In the genomic region with DNA sequence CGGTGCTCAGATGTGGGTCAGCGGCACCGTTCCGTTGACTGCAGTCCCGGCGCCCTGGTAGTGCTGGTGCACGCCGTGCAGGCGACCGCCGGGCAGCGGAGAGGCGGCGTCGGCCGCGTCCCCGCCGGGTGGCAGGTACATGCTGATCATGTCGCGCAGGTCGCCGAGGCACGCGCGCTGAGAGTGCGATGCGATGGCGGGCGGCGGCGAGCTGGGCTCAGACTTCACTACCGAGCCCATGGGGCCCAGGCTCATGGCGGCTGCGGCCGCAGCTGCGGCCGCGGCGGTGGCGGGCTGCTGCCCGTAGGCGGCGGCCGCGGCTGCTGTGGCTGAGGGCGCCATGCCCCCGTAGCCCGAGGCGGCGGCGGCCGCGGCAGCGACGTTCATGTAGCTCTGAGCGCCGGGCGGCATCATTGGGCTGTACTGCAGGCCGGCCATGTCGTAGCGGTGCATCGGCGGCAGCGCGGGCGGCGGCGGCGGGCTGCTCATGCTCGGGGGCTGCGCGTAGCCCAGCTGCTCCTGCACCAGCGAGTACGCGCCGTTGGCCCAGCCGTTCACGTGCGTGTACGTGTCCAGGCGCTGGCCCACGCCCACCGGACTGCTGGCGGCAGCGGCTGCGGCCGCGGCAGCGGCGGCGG, we compare ENCODE assay signal across 13 cellular contexts. TPM values are rescaled to one million over a fixed set of nuclear protein-coding genes. Genes with fewer than 3 reads are reported as not detected.
DNase-seq lines count a peak whose midpoint lies in the region; ATAC-seq and TF ChIP-seq lines count a peak whose summit lies in the region.
"Had no signal": no experiment of that assay in that cellular context is flagged by ENCODE, and none has a peak within 500 bp of the region (broad histone marks: within the 10 kb centered on the region; RNA-seq: fewer than 3 reads in every experiment).

No MANE protein-coding gene starts in this region.

- in situ Hi-C loops in Caki2 (cut with HindIII; ENCODE audit: low pct_unique_long_range_greater_than_20kb, low sequenced_read_pairs): no loop called here

- H2AFZ ChIP-seq in PC-3 (ENCODE audit: low read length) (no peak overlapping the region), parathyroid adenoma (no peak overlapping the region)

- POLR2A ChIA-PET in PC-3 (lab: Charles Lee; ENCODE audit: unreplicated experiment): no interaction called here

- WGBS in gastroesophageal sphincter (ENCODE audit: low coverage in 1 of 2), 2 donors: no CpG with 5 or more reads among the region's 92 CpGs

- no peak overlapping the region for H3K9ac ChIP-seq in PC-3 (ENCODE audit: low read length)
- no peak overlapping the region for H3K9ac ChIP-seq in parathyroid adenoma
- H3K9ac ChIP-seq: KMS-11 had no signal

- no peaks in the 10 kb centered on the region for H4K20me1 ChIP-seq in PC-3 (ENCODE audit: low read length)

- H3K4me2 ChIP-seq in PC-3 (ENCODE audit: low read length) (peak overlapping the region; percentile 46; the same call in 1 of the 2 replicates), parathyroid adenoma (ENCODE audit: low read length) (peak overlapping the region; percentile 42)
- H3K4me2 ChIP-seq: KMS-11 had no signal

- H3K79me2 ChIP-seq in PC-3 (ENCODE audit: low read length) (no peaks in the 10 kb centered on the region), parathyroid adenoma (no peaks in the 10 kb centered on the region)

- no peaks in the 10 kb centered on the region for H3K36me3 ChIP-seq in PC-3 (ENCODE audit: low read depth, low read length)
- no peaks in the 10 kb centered on the region for H3K36me3 ChIP-seq in gastroesophageal sphincter
- no peaks in the 10 kb centered on the region for H3K36me3 ChIP-seq in parathyroid adenoma (ENCODE audit: control insufficient read depth, insufficient read depth, low read length)

- no TSS peak for BruUV-seq in PC-3 (replicated peaks; lab: Mats Ljungman, UMichigan)

- CTCF ChIA-PET in PC-3 (lab: Charles Lee): no interaction called here

- H3K4me1 ChIP-seq in PC-3 (ENCODE audit: insufficient read depth, low read length) (peaks cover 16% of the 10 kb centered on the region), gastroesophageal sphincter (peaks cover 0 to 50% (median 0%) of the 10 kb centered on the region in 3 donors), parathyroid adenoma (no peaks in the 10 kb centered on the region)

- no peaks in the 10 kb centered on the region for H3K9me3 ChIP-seq in PC-3 (ENCODE audit: low read length)
- H3K9me3 ChIP-seq in gastroesophageal sphincter: no peaks in the 10 kb centered on the region
- H3K9me3 ChIP-seq in parathyroid adenoma (ENCODE audit: control insufficient read depth, low read length): no peaks in the 10 kb centered on the region

- TF ChIP-seq EP300 in gastroesophageal sphincter (IDR thresholded peaks at IDR 0.05): no peak

- ATAC-seq in PC-3 (peak; percentile 34; the same call in 1 of the 2 replicates), gastroesophageal sphincter (peak; percentile 46), GM18909 (IDR thresholded peaks at IDR 0.05; ENCODE audit: poor library complexity, unreplicated experiment) (no peak)

- TF ChIP-seq CTCF in PC-3 (conservative IDR thresholded peaks at IDR 0.05; ENCODE audit: low read depth, low read length): no peak
- TF ChIP-seq CTCF in gastroesophageal sphincter (IDR thresholded peaks at IDR 0.05): peak in 2 of 4 experiments; percentile 12 to 29
- TF ChIP-seq CTCF in parathyroid adenoma (IDR thresholded peaks at IDR 0.05): no peak

- H3K27me3 ChIP-seq in PC-3 (ENCODE audit: low read length) (peaks cover 88% of the 10 kb centered on the region), gastroesophageal sphincter (peaks cover 99% of the 10 kb centered on the region), parathyroid adenoma (ENCODE audit: control insufficient read depth, insufficient read depth, low read length) (peaks cover 8% of the 10 kb centered on the region)

- no peaks in the 10 kb centered on the region for H3F3A ChIP-seq in PC-3 (ENCODE audit: low read length, unreplicated experiment)

- H3K9me2 ChIP-seq in PC-3 (replicated peaks; ENCODE audit: low read length): no peaks in the 10 kb centered on the region

- no peak overlapping the region for H3K4me3 ChIP-seq in PC-3 (ENCODE audit: low read length)
- H3K4me3 ChIP-seq in gastroesophageal sphincter: peak overlapping the region in 1 of 2 donors; percentile 47
- H3K4me3 ChIP-seq in parathyroid adenoma (ENCODE audit: low read depth, low read length): no peak overlapping the region

- H3K27ac ChIP-seq in PC-3 (ENCODE audit: low read length) (no peak overlapping the region), gastroesophageal sphincter (no peak overlapping the region), parathyroid adenoma (no peak overlapping the region)
- H3K27ac ChIP-seq: KMS-11 had no signal

- no peak for TF ChIP-seq POLR2A in gastroesophageal sphincter (IDR thresholded peaks at IDR 0.05)

- peak; percentile 54 for DNase-seq in Caki2 (ENCODE audit: low read depth)
- DNase-seq in PC-3: no peak
- DNase-seq in NCI-H1694 treated with DMSO at 0.1 percent for 48 hours (lab: John Stamatoyannopoulos, UW): no peak
- DNase-seq in NCI-H2081 treated with DMSO at 0.1 percent for 48 hours (lab: John Stamatoyannopoulos, UW): no peak
- no peak for DNase-seq in NCI-H1930 (lab: John Stamatoyannopoulos, UW)
- DNase-seq: activated T-cell treated with anti-CD3 and anti-CD28 coated beads, Interleukin-2, amount 50 U/mL, for 24 hours; SHP77; stimulated activated CD4-positive, alpha-beta T cell treated with anti-CD3 and anti-CD28 coated beads, Interleukin-4, amount 100 ng/mL, for 24 hours had no signal

- intact Hi-C loops in PC-3 (cut with micrococcal nuclease): loop anchor here (10.0 kb wide), 1 partner anchor 449 kb away; no protein-coding TSS in a partner anchor

RNA-seq across cellular contexts. Expression of a gene that starts 1.0 kb away (rescaled TPM):
- 0.07 and 0.78 TPM in 2 replicates for total RNA-seq in Caki2 (2014; rRNA removed; shearing (Covaris generic); ENCODE audit: low replicate concordance)
- not detected in 2 replicates for total RNA-seq in PC-3 (2014; rRNA removed)
- total RNA-seq in gastroesophageal sphincter: not detected
- total RNA-seq: glomerular endothelial cell had no signal
